In the genomic region with DNA sequence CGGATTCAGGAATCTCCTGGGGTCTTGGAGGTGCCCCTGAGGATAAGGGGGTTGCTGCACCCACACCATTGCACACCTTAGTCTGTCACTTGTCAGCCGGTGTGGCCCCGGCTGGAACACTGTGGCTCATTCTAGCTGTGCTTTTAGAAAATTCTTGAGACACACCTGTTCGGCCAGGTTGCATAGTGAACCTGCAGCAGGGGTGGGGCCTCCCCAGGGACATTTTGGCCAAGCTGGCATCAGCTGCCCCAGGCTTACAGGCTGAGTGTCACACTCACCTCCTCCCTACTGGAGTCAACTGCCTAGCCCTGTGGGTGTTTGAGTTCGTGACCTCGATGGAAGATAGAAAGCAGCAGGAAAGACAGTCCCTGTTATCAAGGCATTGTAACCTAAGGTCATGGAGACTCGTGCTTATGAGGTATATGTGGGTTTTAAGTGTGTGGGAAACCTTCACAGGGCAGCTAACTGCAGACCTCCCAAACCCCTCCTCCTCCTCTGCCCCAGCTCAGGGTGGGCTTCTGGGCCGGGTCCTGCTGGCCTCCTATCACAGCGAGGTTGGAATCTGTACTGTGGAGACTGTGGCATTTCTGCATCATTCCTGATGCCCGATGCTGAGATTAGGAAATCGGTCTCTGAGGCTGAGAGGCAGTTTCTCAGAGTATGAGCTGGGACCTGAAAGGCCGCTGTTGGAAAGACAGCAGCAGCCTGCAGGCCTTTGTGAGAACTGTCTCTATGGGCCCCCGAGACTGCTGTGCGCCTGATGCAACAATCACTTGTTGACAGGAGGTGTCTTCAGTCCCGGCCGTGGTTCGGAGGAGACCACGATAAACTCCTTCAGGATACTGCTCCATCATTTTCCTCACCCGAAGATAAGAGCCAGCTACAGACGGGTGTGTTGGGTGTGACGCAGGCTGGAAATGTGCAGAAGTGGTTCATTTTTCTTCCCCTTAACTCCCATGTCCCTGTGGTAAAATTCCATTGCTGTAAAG, we compare ENCODE assay signal across 16 cellular contexts.
A peak's percentile ranks its signal among the peaks of the same experiment; 100 is the strongest.
DNase-seq lines count a peak whose midpoint lies in the region; ATAC-seq, FAIRE-seq and TF ChIP-seq lines count a peak whose summit lies in the region.
"Had no signal": no experiment of that assay in that cellular context is flagged by ENCODE, and none has a peak within 500 bp of the region (broad histone marks: within the 10 kb centered on the region; RNA-seq: fewer than 3 reads in every experiment).

No MANE protein-coding gene starts in this region.

- H2BK5ac ChIP-seq in H1 (ENCODE audit: low read depth, low read length) = no peak overlapping the region

- CTCF ChIA-PET in H1 (lab: Charles Lee; ENCODE audit: partially characterized antibody) = interaction anchor here (0.9 to 1.4 kb wide), 6 partner anchors 9 to 112 kb away, joined by 3 to 4 read pairs (median 4); no protein-coding TSS in a partner anchor

- H3K4me2 ChIP-seq in H1 (ENCODE audit: insufficient read depth in 1 of 2, low read depth in 2 of 2, low read length in 2 of 2) = no peak overlapping the region

- no peak overlapping the region for H3K4ac ChIP-seq in H1 (replicated peaks; ENCODE audit: insufficient read length, low read depth, low read length)

- H4K8ac ChIP-seq in H1 (ENCODE audit: extremely low read depth, insufficient read depth, low read length) = no peak overlapping the region; the same call in 1 of the 2 replicates

- TF ChIP-seq EP300 in H1 (IDR thresholded peaks at IDR 0.05; ENCODE audit: borderline replicate concordance in 1 of 2, low read depth in 2 of 2, low read length in 2 of 2) = no peak

- peaks cover 0 to 47% of the 10 kb centered on the region in 2 experiments; a peak in 2 of 4 replicates for H3K79me2 ChIP-seq in H1 (ENCODE audit: control insufficient read depth in 1 of 2, insufficient read depth in 2 of 2, low read length in 2 of 2)

- no peaks in the 10 kb centered on the region for H3K9me3 ChIP-seq in H1 (ENCODE audit: insufficient read depth in 2 of 2, low read depth in 1 of 2, low read length in 1 of 2)
- H3K9me3 ChIP-seq in left lung = no peaks in the 10 kb centered on the region

- TF ChIP-seq CTCF in H1 (IDR thresholded peaks at IDR 0.05; ENCODE audit: control extremely low read depth in 1 of 3, insufficient read depth in 1 of 3, low read depth in 1 of 3, low read length in 3 of 3) (no peak), left lung (IDR thresholded peaks at IDR 0.05) (no peak)

- intact Hi-C loops in left lung (cut with DNase I) = no loop called here

- H3K23me2 ChIP-seq in H1 (ENCODE audit: low read depth, low read length) = no peaks in the 10 kb centered on the region

- H3K14ac ChIP-seq in H1 (ENCODE audit: insufficient read length) = no peak overlapping the region

- H3K27ac ChIP-seq in H1 (ENCODE audit: low read depth, low read length) = peak overlapping the region; percentile 7; the same call in 1 of the 2 replicates
- H3K27ac ChIP-seq in left lung = peak overlapping the region; percentile 42 to 58
- H3K27ac ChIP-seq in temporal lobe (ENCODE audit: low read depth, low read length) = peak overlapping the region; percentile 53
- H3K27ac ChIP-seq: brain microvascular endothelial cell, GM23248 had no signal

- H2BK20ac ChIP-seq in H1 (ENCODE audit: low read length) = no peak overlapping the region

- no peak overlapping the region for H2BK12ac ChIP-seq in H1 (ENCODE audit: low read depth, low read length)

- peaks cover under 1 to 3% of the 10 kb centered on the region in 2 experiments for H4K20me1 ChIP-seq in H1 (replicated peaks in 1 of 2; ENCODE audit: control insufficient read depth in 1 of 2, insufficient read depth in 2 of 2, low read length in 2 of 2)

- H3K4me3 ChIP-seq in H1 (ENCODE audit: extremely low read depth in 1 of 4, insufficient read depth in 2 of 4, low read depth in 3 of 4, low read length in 4 of 4) (no peak overlapping the region), left lung (no peak overlapping the region)
- H3K4me3 ChIP-seq: GM23248 had no signal

- no peak overlapping the region for H3K18ac ChIP-seq in H1 (ENCODE audit: extremely low read depth, low read length)

- no peak overlapping the region for H4K5ac ChIP-seq in H1 (ENCODE audit: insufficient read length, low read depth, low read length)

- no peak overlapping the region for H2AFZ ChIP-seq in H1 (ENCODE audit: low read length)
- H2AFZ ChIP-seq: GM23248 had no signal

- TF ChIP-seq POLR2A in H1 (IDR thresholded peaks at IDR 0.05; ENCODE audit: control extremely low read depth in 1 of 2, low read depth in 2 of 2, low read length in 2 of 2) = no peak

- ATAC-seq in left lung = peak; percentile 56
- ATAC-seq in HG03354 (IDR thresholded peaks at IDR 0.05; ENCODE audit: poor library complexity, severe bottlenecking, unreplicated experiment) = no peak

- H3K56ac ChIP-seq in H1 (replicated peaks; ENCODE audit: insufficient read length, low read depth, low read length) = no peak overlapping the region

- H3K27me3 ChIP-seq in H1 (replicated peaks in 1 of 4; ENCODE audit: control insufficient read depth in 3 of 4, extremely low read depth in 1 of 4, insufficient read depth in 3 of 4, low read length in 3 of 4) (no peaks in the 10 kb centered on the region), left lung (no peaks in the 10 kb centered on the region)
- H3K27me3 ChIP-seq: brain microvascular endothelial cell had no signal

- no peak overlapping the region for H2BK120ac ChIP-seq in H1 (replicated peaks; ENCODE audit: low read depth, low read length)

- POLR2A ChIA-PET in H1 (lab: Charles Lee; ENCODE audit: partially characterized antibody) = interaction anchor here (0.9 to 1.6 kb wide), 5 partner anchors 10 to 70 kb away, joined by 3 to 4 read pairs (median 3); no protein-coding TSS in a partner anchor

- peak in 1 of 2 experiments; percentile 7; a peak in 1 of 4 replicates for TF ChIP-seq RAD21 in H1 (IDR thresholded peaks at IDR 0.05 in 1 of 2, conservative IDR thresholded peaks at IDR 0.05 in 1 of 2; ENCODE audit: low read depth in 2 of 2, low read length in 2 of 2)

- DNase-seq in LHCN-M2 (ENCODE audit: low read depth) (peak; percentile 29), H1 (ENCODE audit: low read depth in 1 of 2, low spot score in 2 of 2) (no peak), left lung (peak in 1 of 2 donors; percentile 67), NCI-H2196 (lab: John Stamatoyannopoulos, UW; ENCODE audit: unreplicated experiment) (no peak)
- no peak for DNase-seq in stimulated activated CD4-positive, alpha-beta T cell treated with anti-CD3 and anti-CD28 coated beads, Interleukin-2, amount 100 ng/mL, for 24 hours
- DNase-seq: activated CD8-positive, alpha-beta memory T cell treated with anti-CD3 and anti-CD28 coated beads for 24 hours; activated effector memory CD4-positive, alpha-beta T cell treated with anti-CD3 and anti-CD28 coated beads, Interleukin-2, amount 50 U/mL, for 16 hours; brain microvascular endothelial cell; GM23248; hypothalamus; NCI-H2107; SIG-M5 had no signal

- 87% methylated on average over 18 of the region's 21 CpGs; no CpG with 5 or more reads in 1 of the 2 experiments for WGBS in H1 (ENCODE audit: extremely low coverage in 1 of 2, insufficient coverage in 1 of 2, insufficient read length in 1 of 2, insufficient replicate concordance in 2 of 2, low coverage in 1 of 2, low lambda C conversion rate in 2 of 2, missing lambda C conversion rate in 1 of 2), 2 experiments

- no peak overlapping the region for H2AK5ac ChIP-seq in H1 (ENCODE audit: low read depth, low read length)

- peaks cover 0 to 17% (median 6%) of the 10 kb centered on the region in 4 experiments; a peak in 4 of 7 replicates for H3K4me1 ChIP-seq in H1 (replicated peaks in 1 of 4; ENCODE audit: control insufficient read depth in 3 of 4, insufficient read depth in 4 of 4, low read length in 3 of 4)
- peaks cover 0 to 37% of the 10 kb centered on the region in 2 donors for H3K4me1 ChIP-seq in left lung

- no peak overlapping the region for H3K9ac ChIP-seq in H1 (replicated peaks in 1 of 4; ENCODE audit: extremely low read depth in 1 of 4, low read depth in 3 of 4, low read length in 3 of 4)
- H3K9ac ChIP-seq: GM23248 had no signal

- H3K79me1 ChIP-seq in H1 (ENCODE audit: low read depth, low read length) = no peaks in the 10 kb centered on the region; the same call in 1 of the 2 replicates

- no peak overlapping the region for H2BK15ac ChIP-seq in H1 (ENCODE audit: low read length)

- no peak overlapping the region for H3K23ac ChIP-seq in H1 (ENCODE audit: insufficient read length)

- FAIRE-seq in H1 (lab: Jason Lieb, UNC) = no peak
- FAIRE-seq: endothelial cell of umbilical vein, TTC549 had no signal

- H3K36me3 ChIP-seq in H1 (ENCODE audit: control insufficient read depth in 2 of 4, insufficient read depth in 4 of 4, low read length in 3 of 4) (no peaks in the 10 kb centered on the region), left lung (no peaks in the 10 kb centered on the region)
- H3K36me3 ChIP-seq: brain microvascular endothelial cell had no signal

- H4K91ac ChIP-seq in H1 (replicated peaks; ENCODE audit: insufficient read length, low read length) = no peak overlapping the region

TF ChIP-seq in H1, 55 proteins besides CTCF, POLR2A, EP300 and RAD21:
- TF ChIP-seq RBBP5 (IDR thresholded peaks at IDR 0.05; ENCODE audit: borderline replicate concordance, low read depth, low read length) = no peak
- TF ChIP-seq TAF7 (optimal IDR thresholded peaks at IDR 0.05; ENCODE audit: borderline replicate concordance, low read depth, low read length) = no peak
- no peak for TF ChIP-seq MAFK (IDR thresholded peaks at IDR 0.05; ENCODE audit: low read depth, low read length)
- TF ChIP-seq CREB1 (IDR thresholded peaks at IDR 0.05) = no peak
- TF ChIP-seq CHD2 (IDR thresholded peaks at IDR 0.05; ENCODE audit: low read length) = no peak
- TF ChIP-seq ATF3 (IDR thresholded peaks at IDR 0.05; ENCODE audit: insufficient read depth, low read depth, low read length) = no peak
- no peak for TF ChIP-seq ZNF274 (IDR thresholded peaks at IDR 0.05; ENCODE audit: borderline replicate concordance, extremely low read depth, low read length)
- TF ChIP-seq, protein P1, sequence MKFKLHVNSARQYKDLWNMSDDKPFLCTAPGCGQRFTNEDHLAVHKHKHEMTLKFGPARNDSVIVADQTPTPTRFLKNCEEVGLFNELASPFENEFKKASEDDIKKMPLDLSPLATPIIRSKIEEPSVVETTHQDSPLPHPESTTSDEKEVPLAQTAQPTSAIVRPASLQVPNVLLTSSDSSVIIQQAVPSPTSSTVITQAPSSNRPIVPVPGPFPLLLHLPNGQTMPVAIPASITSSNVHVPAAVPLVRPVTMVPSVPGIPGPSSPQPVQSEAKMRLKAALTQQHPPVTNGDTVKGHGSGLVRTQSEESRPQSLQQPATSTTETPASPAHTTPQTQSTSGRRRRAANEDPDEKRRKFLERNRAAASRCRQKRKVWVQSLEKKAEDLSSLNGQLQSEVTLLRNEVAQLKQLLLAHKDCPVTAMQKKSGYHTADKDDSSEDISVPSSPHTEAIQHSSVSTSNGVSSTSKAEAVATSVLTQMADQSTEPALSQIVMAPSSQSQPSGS (IDR thresholded peaks at IDR 0.05; ENCODE audit: low read length) = no peak
